Comparison of ENCODE assay signal across 23 cellular contexts in the genomic region with DNA sequence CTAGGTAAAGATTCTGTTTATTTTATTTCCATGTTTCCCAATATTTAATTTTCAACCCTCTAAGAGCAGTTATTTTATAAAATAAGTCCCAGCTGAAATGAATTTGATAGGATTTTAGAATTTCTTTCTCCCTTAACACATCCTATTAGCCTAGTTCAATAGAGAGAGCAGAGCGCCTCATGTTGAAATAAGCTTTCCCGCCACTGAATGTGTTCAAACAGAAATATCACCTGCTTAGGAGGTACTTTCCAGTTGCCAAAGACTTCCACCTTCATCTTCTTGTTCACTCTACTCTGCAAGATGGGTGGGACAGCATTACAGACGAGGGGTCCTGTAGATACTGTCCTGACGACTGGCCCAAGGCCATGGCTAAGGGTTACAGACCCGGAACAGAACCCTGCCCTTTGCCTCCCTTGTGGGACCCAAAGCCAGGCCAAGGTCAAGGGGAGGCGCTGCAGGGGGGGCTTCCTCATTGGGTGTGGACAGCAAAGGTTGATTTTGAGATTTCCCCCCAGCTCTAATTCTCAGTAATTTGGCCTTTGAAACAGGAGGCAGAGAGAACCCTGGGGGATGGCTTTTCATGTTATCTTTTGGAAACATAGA.
"Had no signal": no experiment of that assay in that cellular context is flagged by ENCODE, and none has a peak within 500 bp of the region (broad histone marks: within the 10 kb centered on the region; RNA-seq: fewer than 3 reads in every experiment).

No MANE protein-coding gene starts in this region.

- H3K27me3 ChIP-seq: adrenal gland had no signal

- H3K27me3 Mint-ChIP-seq: activated CD4-positive, alpha-beta T cell treated with anti-CD3 and anti-CD28 coated beads for 36 hours; activated naive CD8-positive, alpha-beta T cell treated with anti-CD3 and anti-CD28 coated beads, Interleukin-2, amount 10 ng/mL, durations not matched to agents 7 days and 5 days; T-cell had no signal

- H3K4me3 Mint-ChIP-seq: activated CD4-positive, alpha-beta T cell treated with anti-CD3 and anti-CD28 coated beads for 36 hours; activated CD8-positive, alpha-beta T cell treated with anti-CD3 and anti-CD28 coated beads, Interleukin-2, amount 10 ng/mL, durations not matched to agents 7 days and 5 days; activated naive CD8-positive, alpha-beta T cell treated with anti-CD3 and anti-CD28 coated beads, Interleukin-2, amount 10 ng/mL, durations not matched to agents 7 days and 5 days; T-cell had no signal

- H3K9me3 Mint-ChIP-seq: activated naive CD8-positive, alpha-beta T cell treated with anti-CD3 and anti-CD28 coated beads, Interleukin-2, amount 10 ng/mL, durations not matched to agents 7 days and 5 days; T-cell had no signal

- ATAC-seq: activated CD4-positive, alpha-beta T cell treated with anti-CD3 and anti-CD28 coated beads for 36 hours; activated CD8-positive, alpha-beta T cell treated with anti-CD3 and anti-CD28 coated beads, Interleukin-2, amount 10 ng/mL, durations not matched to agents 7 days and 5 days; T-cell had no signal

- DNase-seq: activated CD4-positive, alpha-beta T cell treated with anti-CD3 and anti-CD28 coated beads for 36 hours; activated CD4-positive, alpha-beta T cell treated with anti-CD3 and anti-CD28 coated beads, Interleukin-2, amount 50 U/mL, for 4 hours; activated CD8-positive, alpha-beta memory T cell treated with anti-CD3 and anti-CD28 coated beads, Interleukin-2, amount 50 U/mL, for 48 hours; activated CD8-positive, alpha-beta T cell treated with anti-CD3 and anti-CD28 coated beads, Interleukin-2, amount 10 ng/mL, durations not matched to agents 7 days and 5 days; activated naive CD4-positive, alpha-beta T cell treated with anti-CD3 and anti-CD28 coated beads, Interleukin-2, amount 50 U/mL, for 16 hours; activated naive CD8-positive, alpha-beta T cell treated with anti-CD3 and anti-CD28 coated beads, Interleukin-2, amount 10 ng/mL, durations not matched to agents 7 days and 5 days; activated T-cell treated with anti-CD3 and anti-CD28 coated beads, Interleukin-2, amount 50 U/mL, for 1 hour; adrenal gland; anterior cingulate cortex; caudate nucleus; KBM-7; NCI-H1092; NCI-H1417; NCI-H2029; NCI-H2227 treated with DMSO at 0.1 percent for 48 hours; NCI-H446 treated with DMSO at 0.1 percent for 48 hours; NCI-H524 treated with DMSO at 0.1 percent for 48 hours; SIG-M5; T-cell; T-helper 2 cell; T1000 had no signal

- FAIRE-seq: TTC549 had no signal

- H3K4me1 ChIP-seq: adrenal gland had no signal

- H3K27ac Mint-ChIP-seq: activated CD4-positive, alpha-beta T cell treated with anti-CD3 and anti-CD28 coated beads for 36 hours; activated CD8-positive, alpha-beta T cell treated with anti-CD3 and anti-CD28 coated beads, Interleukin-2, amount 10 ng/mL, durations not matched to agents 7 days and 5 days; activated naive CD8-positive, alpha-beta T cell treated with anti-CD3 and anti-CD28 coated beads, Interleukin-2, amount 10 ng/mL, durations not matched to agents 7 days and 5 days; T-cell had no signal

- H3K9me3 ChIP-seq: adrenal gland had no signal

- H3K4me3 ChIP-seq: adrenal gland had no signal

- H3K36me3 ChIP-seq: adrenal gland had no signal

- H3K27ac ChIP-seq: adrenal gland, VCaP had no signal

- H3K36me3 Mint-ChIP-seq: activated naive CD8-positive, alpha-beta T cell treated with anti-CD3 and anti-CD28 coated beads, Interleukin-2, amount 10 ng/mL, durations not matched to agents 7 days and 5 days; T-cell had no signal

- H3K4me1 Mint-ChIP-seq: activated CD4-positive, alpha-beta T cell treated with anti-CD3 and anti-CD28 coated beads for 36 hours; activated naive CD8-positive, alpha-beta T cell treated with anti-CD3 and anti-CD28 coated beads, Interleukin-2, amount 10 ng/mL, durations not matched to agents 7 days and 5 days; T-cell had no signal
